ENCODE assay signal across 25 cellular contexts in genomic region chr6:169479783-169480495, GRCh38.
"Had no signal": no experiment of that assay in that cellular context is flagged by ENCODE, and none has a peak within 500 bp of the region (broad histone marks: within the 10 kb centered on the region; RNA-seq: fewer than 3 reads in every experiment).

No MANE protein-coding gene starts in this region.

- H3K27ac ChIP-seq: neutrophil, pancreas, prostate gland, right atrium auricular region, right lobe of liver, sigmoid colon, stomach, thoracic aorta, thyroid gland, tibial nerve, vagina had no signal

- DNase-seq: naive thymus-derived CD8-positive, alpha-beta T cell; nephron progenitor cell; nucleus accumbens; pancreas; retina; right lobe of liver; sigmoid colon; small intestine; stimulated activated CD4-positive, alpha-beta T cell treated with anti-CD3 and anti-CD28 coated beads, Interleukin-15, amount 100 ng/mL, for 24 hours; stimulated activated CD4-positive, alpha-beta T cell treated with anti-CD3 and anti-CD28 coated beads, Interleukin-2, amount 100 ng/mL, for 24 hours; stimulated activated CD4-positive, alpha-beta T cell treated with anti-CD3 and anti-CD28 coated beads, Interleukin-2, amount 100 ng/mL, for 48 hours; stimulated activated CD4-positive, alpha-beta T cell treated with anti-CD3 and anti-CD28 coated beads, Interleukin-4, amount 100 ng/mL, for 24 hours; stimulated activated naive B cell treated with anti-CD40 and anti-IgM and Interleukin-4, amounts not matched to agents 10 μg/mL and 1 μg/mL and 100 μg/mL, for 72 hours; stimulated activated naive CD4-positive, alpha-beta T cell treated with Interleukin-2 at 50 U/mL for 16 hours; stomach; thyroid gland had no signal

- H3K36me3 ChIP-seq: neutrophil, pancreas, prostate gland, right atrium auricular region, right lobe of liver, thoracic aorta, thyroid gland, vagina had no signal

- ATAC-seq: naive thymus-derived CD8-positive, alpha-beta T cell; natural killer cell treated with Interleukin-12 subunit alpha and Interleukin-12 subunit beta and Interleukin-15 and Interleukin-18, amount 100 ng/mL, for 72 hours; pancreas; stimulated activated effector memory CD8-positive, alpha-beta T cell treated with anti-CD3 and anti-CD28 coated beads, Interleukin-12 subunit alpha, Interleukin-12 subunit beta, amount 100 ng/mL, for 72 hours; stimulated activated naive B cell treated with anti-CD40 and anti-IgM and Interleukin-4, amounts not matched to agents 10 μg/mL and 1 μg/mL and 100 μg/mL, for 72 hours had no signal

- H3K27me3 ChIP-seq: neutrophil, pancreas, right atrium auricular region, right lobe of liver, sigmoid colon, stomach, thyroid gland, tibial nerve, vagina had no signal

- H3K4me3 ChIP-seq: pancreas, prostate gland, right atrium auricular region, right lobe of liver, sigmoid colon, stomach, thoracic aorta, thyroid gland, tibial nerve, vagina had no signal

- H3K4me1 ChIP-seq: pancreas, prostate gland, right atrium auricular region, right lobe of liver, sigmoid colon, stomach, thyroid gland, tibial nerve, vagina had no signal

- H3K9me3 ChIP-seq: pancreas, prostate gland, right lobe of liver, thyroid gland, vagina had no signal

- FAIRE-seq: pancreas, small intestine, urothelium cell line had no signal
